In the genomic region with DNA sequence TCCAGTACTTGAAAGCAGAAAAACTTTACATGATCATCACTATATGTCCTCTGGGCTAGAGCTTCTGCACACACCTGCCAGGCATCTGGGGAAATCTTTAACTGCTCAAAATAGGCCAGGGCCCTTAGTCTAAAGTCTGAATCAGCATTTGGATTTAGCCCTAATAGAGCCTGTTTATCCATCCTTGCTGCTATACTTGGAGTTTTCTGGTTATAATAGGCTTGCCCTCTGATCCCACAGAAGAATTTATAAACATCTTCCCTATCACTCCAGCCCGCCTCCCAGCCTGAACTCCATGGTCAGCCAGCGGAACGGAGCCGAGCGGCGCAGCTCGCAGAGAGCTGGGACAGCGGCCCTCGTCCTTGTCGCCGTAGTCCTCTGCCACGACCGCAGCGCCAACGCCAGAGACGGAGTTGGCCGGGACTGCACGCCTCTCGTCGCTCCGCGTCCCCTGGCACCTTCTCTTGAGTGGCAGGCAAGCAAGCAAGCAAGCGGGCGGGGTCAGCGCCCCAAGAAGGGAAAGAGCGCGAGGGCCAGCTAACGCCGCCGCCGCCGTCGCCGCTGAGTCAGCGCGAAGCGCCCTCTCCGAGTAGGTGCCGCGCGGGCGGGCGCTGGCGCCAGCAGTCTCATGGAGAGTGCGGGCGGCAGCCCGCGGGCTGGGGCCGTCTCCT, we compare ENCODE assay signal across 8 cellular contexts. TPM values are rescaled to one million over a fixed set of nuclear protein-coding genes. Genes with fewer than 3 reads are reported as not detected.
DNase-seq lines count a peak whose midpoint lies in the region; ATAC-seq and TF ChIP-seq lines count a peak whose summit lies in the region.

No MANE protein-coding gene starts in this region.

- in situ Hi-C loops in astrocyte of the spinal cord (cut with HindIII; ENCODE audit: low sequenced_read_pairs): no loop called here

- H3K4me3 ChIP-seq in MG63: peak overlapping the region; percentile 49
- peak overlapping the region; percentile 50 for H3K4me3 ChIP-seq in astrocyte of the spinal cord (ENCODE audit: low read depth, low read length)

- peaks cover 12% of the 10 kb centered on the region for H3K9me3 ChIP-seq in MG63

- DNase-seq in COLO829 (ENCODE audit: low spot score) (peak; percentile 40), MG63 (peak; percentile 89), SW480 (ENCODE audit: low spot score) (peak; percentile 92), astrocyte of the spinal cord (ENCODE audit: low read depth, low spot score) (peak; percentile 59), iPS DF 4.7 (ENCODE audit: extremely low read depth, low spot score) (peak; percentile 28), retina (peak; percentile 93), GM19240 (ENCODE audit: insufficient read length, low spot score) (no peak)

- H3K27me3 ChIP-seq in MG63: no peaks in the 10 kb centered on the region

- no peak for TF ChIP-seq CTCF in astrocyte of the spinal cord (IDR thresholded peaks at IDR 0.05; ENCODE audit: low read depth, low read length)

- no peaks in the 10 kb centered on the region for H3K36me3 ChIP-seq in MG63

- ATAC-seq in GM18861 (IDR thresholded peaks at IDR 0.05; ENCODE audit: unreplicated experiment): no peak

RNA-seq across cellular contexts. Expression of a gene that starts 25.4 kb away (rescaled TPM):
- total RNA-seq in MG63 (2014; rRNA removed; shearing (Covaris generic); ENCODE audit: low replicate concordance): not detected in 2 replicates
